25 cellular contexts compared by ENCODE assay signal in genomic region chr15:96237002-96237401, GRCh38.
"Had no signal": no experiment of that assay in that cellular context is flagged by ENCODE, and none has a peak within 500 bp of the region (broad histone marks: within the 10 kb centered on the region; RNA-seq: fewer than 3 reads in every experiment).

No MANE protein-coding gene starts in this region.

- H3K9me3 Mint-ChIP-seq: effector memory CD8-positive, alpha-beta T cell; memory B cell; natural killer cell; stimulated activated memory B cell treated with anti-CD40 and anti-IgM and Interleukin-4, amounts not matched to agents 10 μg/mL and 1 μg/mL and 100 μg/mL, for 72 hours; stimulated activated naive CD8-positive, alpha-beta T cell treated with anti-CD3 and anti-CD28 coated beads, Interleukin-15, amount 100 ng/mL, for 72 hours had no signal

- DNase-seq: activated CD4-positive, alpha-beta T cell treated with anti-CD3 and anti-CD28 coated beads for 36 hours; activated CD4-positive, CD25-positive, alpha-beta regulatory T cell; activated CD8-positive, alpha-beta memory T cell treated with anti-CD3 and anti-CD28 coated beads for 24 hours; activated effector memory CD4-positive, alpha-beta T cell treated with Interleukin-2 at 50 U/mL for 16 hours; activated naive CD4-positive, alpha-beta T cell treated with Interleukin-2 at 50 U/mL for 16 hours; aorta; body of pancreas; cerebellar nuclear complex; effector memory CD8-positive, alpha-beta T cell; heart left ventricle; hypothalamus; immature natural killer cell; natural killer cell; right lobe of liver; small intestine; stimulated activated CD4-positive, alpha-beta T cell treated with anti-CD3 and anti-CD28 coated beads, Interleukin-1b, Interleukin-23, amount 100 ng/mL, for 48 hours; stimulated activated CD4-positive, alpha-beta T cell treated with anti-CD3 and anti-CD28 coated beads, Interleukin-4, amount 100 ng/mL, for 4 hours; stimulated activated CD8-positive, alpha-beta memory T cell treated with anti-CD3 and anti-CD28 coated beads, Interleukin-4, amount 100 ng/mL, for 48 hours; stimulated activated naive CD8-positive, alpha-beta T cell treated with anti-CD3 and anti-CD28 coated beads, Interleukin-15, amount 100 ng/mL, for 72 hours; substantia nigra; T-helper 1 cell; upper lobe of left lung had no signal

- H3K27ac Mint-ChIP-seq: activated CD4-positive, alpha-beta T cell treated with anti-CD3 and anti-CD28 coated beads for 36 hours; activated naive CD8-positive, alpha-beta T cell; effector memory CD8-positive, alpha-beta T cell; immature natural killer cell; memory B cell; natural killer cell; stimulated activated memory B cell treated with anti-CD40 and anti-IgM and Interleukin-4, amounts not matched to agents 10 μg/mL and 1 μg/mL and 100 μg/mL, for 72 hours; stimulated activated naive CD8-positive, alpha-beta T cell treated with anti-CD3 and anti-CD28 coated beads, Interleukin-15, amount 100 ng/mL, for 72 hours had no signal

- H3K36me3 Mint-ChIP-seq: activated naive CD8-positive, alpha-beta T cell; immature natural killer cell; memory B cell; natural killer cell; stimulated activated memory B cell treated with anti-CD40 and anti-IgM and Interleukin-4, amounts not matched to agents 10 μg/mL and 1 μg/mL and 100 μg/mL, for 72 hours had no signal

- H3K4me3 Mint-ChIP-seq: activated CD4-positive, alpha-beta T cell treated with anti-CD3 and anti-CD28 coated beads for 36 hours; activated naive CD8-positive, alpha-beta T cell; effector memory CD8-positive, alpha-beta T cell; immature natural killer cell; memory B cell; natural killer cell; stimulated activated memory B cell treated with anti-CD40 and anti-IgM and Interleukin-4, amounts not matched to agents 10 μg/mL and 1 μg/mL and 100 μg/mL, for 72 hours; stimulated activated naive CD8-positive, alpha-beta T cell treated with anti-CD3 and anti-CD28 coated beads, Interleukin-15, amount 100 ng/mL, for 72 hours had no signal

- H3K4me1 Mint-ChIP-seq: activated CD4-positive, alpha-beta T cell treated with anti-CD3 and anti-CD28 coated beads for 36 hours; immature natural killer cell; memory B cell; natural killer cell; stimulated activated memory B cell treated with anti-CD40 and anti-IgM and Interleukin-4, amounts not matched to agents 10 μg/mL and 1 μg/mL and 100 μg/mL, for 72 hours; stimulated activated naive CD8-positive, alpha-beta T cell treated with anti-CD3 and anti-CD28 coated beads, Interleukin-15, amount 100 ng/mL, for 72 hours had no signal

- H3K27me3 Mint-ChIP-seq: activated CD4-positive, alpha-beta T cell treated with anti-CD3 and anti-CD28 coated beads for 36 hours; activated naive CD8-positive, alpha-beta T cell; effector memory CD8-positive, alpha-beta T cell; memory B cell; stimulated activated memory B cell treated with anti-CD40 and anti-IgM and Interleukin-4, amounts not matched to agents 10 μg/mL and 1 μg/mL and 100 μg/mL, for 72 hours; stimulated activated naive CD8-positive, alpha-beta T cell treated with anti-CD3 and anti-CD28 coated beads, Interleukin-15, amount 100 ng/mL, for 72 hours had no signal
